In the genomic region with DNA sequence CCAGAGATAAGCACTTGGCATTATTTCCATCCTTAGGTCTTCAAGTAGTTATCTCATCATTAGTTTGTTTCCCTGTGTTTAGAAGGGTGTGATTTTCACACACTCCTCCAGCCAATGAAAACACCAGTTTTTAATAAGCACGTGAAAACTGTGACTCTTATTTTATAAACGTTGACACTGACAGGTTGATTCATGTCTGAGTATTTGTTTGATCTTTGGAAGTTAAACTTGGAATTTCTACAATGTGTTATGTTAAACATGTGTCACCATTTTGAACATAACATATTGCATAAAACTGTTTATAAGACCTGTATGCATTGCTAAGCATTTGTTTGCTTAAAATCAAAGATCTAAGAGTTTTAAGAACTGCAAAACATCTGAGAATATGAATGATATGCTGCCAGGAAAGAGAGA, we compare ENCODE assay signal across 1 cellular context.
TF ChIP-seq lines count a peak whose summit lies in the region.

No MANE protein-coding gene starts in this region.

TF ChIP-seq in HCT116, 20 proteins besides CTCF, POLR2A, EP300 and RAD21:
- TF ChIP-seq CBX3 (IDR thresholded peaks at IDR 0.05; ENCODE audit: low read depth) (no peak), EZH2phosphoT487 (IDR thresholded peaks at IDR 0.05; ENCODE audit: borderline replicate concordance) (no peak), ZFX (IDR thresholded peaks at IDR 0.05) (no peak), TCF7L2 (IDR thresholded peaks at IDR 0.05; ENCODE audit: borderline replicate concordance, extremely low read depth, insufficient read depth, insufficient read length) (no peak), ZNF274 (IDR thresholded peaks at IDR 0.05; ENCODE audit: low read depth, low read length) (no peak), SP1 (IDR thresholded peaks at IDR 0.05; ENCODE audit: low read depth) (no peak), EGR1 (IDR thresholded peaks at IDR 0.05; ENCODE audit: low read depth) (no peak), REST (IDR thresholded peaks at IDR 0.05; ENCODE audit: low read depth) (no peak), FOSL1 (IDR thresholded peaks at IDR 0.05; ENCODE audit: low read depth) (no peak), SIN3A (IDR thresholded peaks at IDR 0.05; ENCODE audit: low read depth) (no peak)
- TF ChIP-seq, protein P1, sequence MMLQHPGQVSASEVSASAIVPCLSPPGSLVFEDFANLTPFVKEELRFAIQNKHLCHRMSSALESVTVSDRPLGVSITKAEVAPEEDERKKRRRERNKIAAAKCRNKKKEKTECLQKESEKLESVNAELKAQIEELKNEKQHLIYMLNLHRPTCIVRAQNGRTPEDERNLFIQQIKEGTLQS (IDR thresholded peaks at IDR 0.05) = no peak
